15 cellular contexts compared by ENCODE assay signal in the genomic region with DNA sequence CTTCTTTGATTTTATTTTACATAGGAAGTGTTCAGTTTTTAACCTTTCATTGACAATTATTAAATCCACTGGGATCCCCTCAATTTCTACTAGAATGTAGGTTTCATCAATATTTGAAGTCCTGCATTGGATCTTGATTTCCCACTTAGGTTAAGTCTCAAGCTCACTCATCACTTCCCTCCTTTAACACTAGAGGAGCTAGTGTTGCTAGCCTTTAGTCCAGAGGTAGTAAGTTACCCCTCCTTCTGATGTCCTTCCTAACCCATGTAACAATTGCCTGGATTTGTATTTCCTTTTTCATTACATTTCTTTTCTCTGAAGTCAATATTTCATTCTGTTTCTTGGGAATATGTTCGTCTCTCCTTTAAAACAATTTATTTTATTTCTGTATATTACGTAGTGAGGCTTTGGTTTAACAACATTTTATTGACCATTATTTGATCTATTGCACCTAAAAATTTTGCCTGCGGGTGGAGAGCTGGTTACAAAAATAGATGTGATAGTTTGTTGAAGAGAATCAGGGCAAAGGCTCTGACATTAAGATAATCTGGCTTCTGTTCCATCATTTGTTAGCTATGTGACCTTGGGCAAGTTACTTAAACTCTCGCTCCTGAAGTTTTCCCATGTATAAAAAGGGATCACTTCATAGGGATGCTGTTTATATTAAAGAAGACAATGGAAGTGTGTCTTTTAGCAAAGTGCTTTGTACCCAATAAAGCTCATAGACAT.
DNase-seq lines count a peak whose midpoint lies in the region; ATAC-seq and TF ChIP-seq lines count a peak whose summit lies in the region.
"Had no signal": no experiment of that assay in that cellular context is flagged by ENCODE, and none has a peak within 500 bp of the region (broad histone marks: within the 10 kb centered on the region; RNA-seq: fewer than 3 reads in every experiment).

No MANE protein-coding gene starts in this region.

- no peak overlapping the region for H4K91ac ChIP-seq in mesenchymal stem cell (ENCODE audit: low read length)

- no peak overlapping the region for H3K9ac ChIP-seq in mesenchymal stem cell (ENCODE audit: low read length)

- H3K27ac ChIP-seq in 22Rv1 (no peak overlapping the region), RWPE1 (no peak overlapping the region), mesenchymal stem cell (ENCODE audit: low read length, poor library complexity, severe bottlenecking) (no peak overlapping the region)

- H3K9me3 Mint-ChIP-seq in activated naive CD4-positive, alpha-beta T cell treated with anti-CD3 and anti-CD28 coated beads for 36 hours: peaks cover 1% of the 10 kb centered on the region
- H3K9me3 Mint-ChIP-seq in activated CD8-positive, alpha-beta memory T cell treated with anti-CD3 and anti-CD28 coated beads, Interleukin-2, amount 10 ng/mL, durations not matched to agents 7 days and 5 days (ENCODE audit: low read depth): no peaks in the 10 kb centered on the region

- no peak overlapping the region for H3K14ac ChIP-seq in mesenchymal stem cell (ENCODE audit: low read length in 2 of 2)

- no peaks in the 10 kb centered on the region for H3K4me1 ChIP-seq in mesenchymal stem cell (ENCODE audit: control insufficient read depth, insufficient read depth, low read depth, low read length)

- H3K27me3 ChIP-seq in mesenchymal stem cell (ENCODE audit: control insufficient read depth in 1 of 2, insufficient read depth in 1 of 2, low read length in 2 of 2): no peaks in the 10 kb centered on the region

- no peaks in the 10 kb centered on the region for H3K9me3 ChIP-seq in mesenchymal stem cell (ENCODE audit: control insufficient read depth, low read length)

- H3K27me3 Mint-ChIP-seq in activated naive CD4-positive, alpha-beta T cell treated with anti-CD3 and anti-CD28 coated beads for 36 hours (ENCODE audit: low read depth): no peaks in the 10 kb centered on the region
- no peaks in the 10 kb centered on the region for H3K27me3 Mint-ChIP-seq in activated CD8-positive, alpha-beta memory T cell treated with anti-CD3 and anti-CD28 coated beads, Interleukin-2, amount 10 ng/mL, durations not matched to agents 7 days and 5 days

- POLR2A ChIA-PET in RWPE1 (lab: Yijun Ruan, JAX; ENCODE audit: low non-redundant PET): no interaction called here

- TF ChIP-seq CTCF in 22Rv1 (IDR thresholded peaks at IDR 0.05) (peak; percentile 18), RWPE1 (conservative IDR thresholded peaks at IDR 0.05; ENCODE audit: low read depth) (no peak), foreskin fibroblast (IDR thresholded peaks at IDR 0.05; ENCODE audit: low read depth, low read length) (peak; percentile 5)

- no peak overlapping the region for H3K4ac ChIP-seq in mesenchymal stem cell (ENCODE audit: low read depth in 1 of 2, low read length in 2 of 2)

- no peaks in the 10 kb centered on the region for H3K4me1 Mint-ChIP-seq in activated naive CD4-positive, alpha-beta T cell treated with anti-CD3 and anti-CD28 coated beads for 36 hours (ENCODE audit: low read depth)
- no peaks in the 10 kb centered on the region for H3K4me1 Mint-ChIP-seq in activated CD8-positive, alpha-beta memory T cell treated with anti-CD3 and anti-CD28 coated beads, Interleukin-2, amount 10 ng/mL, durations not matched to agents 7 days and 5 days

- intact Hi-C loops in activated naive CD4-positive, alpha-beta T cell treated with anti-CD3 and anti-CD28 coated beads for 36 hours (cut with micrococcal nuclease): no loop called here

- no peak overlapping the region for H3K27ac Mint-ChIP-seq in activated naive CD4-positive, alpha-beta T cell treated with anti-CD3 and anti-CD28 coated beads for 36 hours
- no peak overlapping the region for H3K27ac Mint-ChIP-seq in activated CD8-positive, alpha-beta memory T cell treated with anti-CD3 and anti-CD28 coated beads, Interleukin-2, amount 10 ng/mL, durations not matched to agents 7 days and 5 days

- ATAC-seq in activated CD8-positive, alpha-beta memory T cell treated with anti-CD3 and anti-CD28 coated beads, Interleukin-2, amount 10 ng/mL, durations not matched to agents 7 days and 5 days: no peak

- CTCF ChIA-PET in RWPE1 (lab: Yijun Ruan, JAX): interaction anchor here (0.7 kb wide), 1 partner anchor 1242 kb away, joined by 3 read pairs; no protein-coding TSS in a partner anchor
- CTCF ChIA-PET in activated naive CD4-positive, alpha-beta T cell treated with anti-CD3 and anti-CD28 coated beads for 36 hours (lab: Charles Lee): interaction anchor here (0.6 kb wide), 1 partner anchor 11 kb away, joined by 4 read pairs; no protein-coding TSS in a partner anchor
- CTCF ChIA-PET in activated CD8-positive, alpha-beta memory T cell treated with anti-CD3 and anti-CD28 coated beads, Interleukin-2, amount 10 ng/mL, durations not matched to agents 7 days and 5 days (lab: Charles Lee): no interaction called here

- H3K4me2 ChIP-seq in mesenchymal stem cell (ENCODE audit: low read length, poor library complexity, severe bottlenecking): no peak overlapping the region

- no peak overlapping the region for H2BK5ac ChIP-seq in mesenchymal stem cell (ENCODE audit: low read depth, low read length, poor library complexity, severe bottlenecking)

- H3K23ac ChIP-seq in mesenchymal stem cell (ENCODE audit: low read length in 2 of 2): no peak overlapping the region

- no peaks in the 10 kb centered on the region for H3K79me1 ChIP-seq in mesenchymal stem cell (replicated peaks; ENCODE audit: low read length, poor library complexity, severe bottlenecking)

- H3K36me3 Mint-ChIP-seq in activated naive CD4-positive, alpha-beta T cell treated with anti-CD3 and anti-CD28 coated beads for 36 hours (ENCODE audit: low read depth): no peaks in the 10 kb centered on the region
- H3K36me3 Mint-ChIP-seq in activated CD8-positive, alpha-beta memory T cell treated with anti-CD3 and anti-CD28 coated beads, Interleukin-2, amount 10 ng/mL, durations not matched to agents 7 days and 5 days: no peaks in the 10 kb centered on the region

- H2BK120ac ChIP-seq in mesenchymal stem cell (ENCODE audit: low read depth, low read length): no peak overlapping the region

- no peak overlapping the region for H2BK15ac ChIP-seq in mesenchymal stem cell (ENCODE audit: low read depth, poor library complexity, severe bottlenecking)

- H3K4me3 ChIP-seq in foreskin fibroblast (ENCODE audit: low read depth in 1 of 2, low read length in 2 of 2) (no peak overlapping the region), mesenchymal stem cell (ENCODE audit: insufficient read depth in 1 of 2, low read depth in 1 of 2, low read length in 2 of 2) (no peak overlapping the region)
- H3K4me3 ChIP-seq: lung had no signal

- H2BK12ac ChIP-seq in mesenchymal stem cell (ENCODE audit: low read length in 2 of 2): no peak overlapping the region

- H3K18ac ChIP-seq in mesenchymal stem cell (ENCODE audit: low read depth in 1 of 2, low read length in 2 of 2): no peak overlapping the region

- DNase-seq in H4 (ENCODE audit: low spot score) (peak; percentile 19), RWPE1 (ENCODE audit: low spot score) (peak; percentile 13), foreskin fibroblast (peak in 1 of 2 donors; percentile 18), NCI-H748 (lab: John Stamatoyannopoulos, UW; ENCODE audit: unreplicated experiment) (no peak), mesenchymal stem cell (no peak)
- no peak for DNase-seq in activated naive CD4-positive, alpha-beta T cell treated with anti-CD3 and anti-CD28 coated beads for 36 hours
- no peak for DNase-seq in activated CD8-positive, alpha-beta memory T cell treated with anti-CD3 and anti-CD28 coated beads, Interleukin-2, amount 10 ng/mL, durations not matched to agents 7 days and 5 days
- DNase-seq: head of caudate nucleus; NCI-H446; occipital lobe; SHP77 treated with DMSO at 0.1 percent for 48 hours; stimulated activated CD4-positive, alpha-beta T cell treated with anti-CD3 and anti-CD28 coated beads, Interleukin-15, amount 100 ng/mL, for 24 hours; stimulated activated CD8-positive, alpha-beta memory T cell treated with anti-CD3 and anti-CD28 coated beads, Interleukin-4, amount 100 ng/mL, for 48 hours had no signal

- no peaks in the 10 kb centered on the region for H3K36me3 ChIP-seq in mesenchymal stem cell (ENCODE audit: control insufficient read depth in 1 of 2, insufficient read depth in 2 of 2, low read depth in 1 of 2, low read length in 2 of 2)

- no peak overlapping the region for H3K4me3 Mint-ChIP-seq in activated naive CD4-positive, alpha-beta T cell treated with anti-CD3 and anti-CD28 coated beads for 36 hours
- H3K4me3 Mint-ChIP-seq in activated CD8-positive, alpha-beta memory T cell treated with anti-CD3 and anti-CD28 coated beads, Interleukin-2, amount 10 ng/mL, durations not matched to agents 7 days and 5 days: no peak overlapping the region

- no peak overlapping the region for H4K8ac ChIP-seq in mesenchymal stem cell (ENCODE audit: low read length)

- no peak overlapping the region for H2AFZ ChIP-seq in mesenchymal stem cell (ENCODE audit: low read depth, low read length)

- no peak overlapping the region for H2AK5ac ChIP-seq in mesenchymal stem cell (ENCODE audit: low read length, severe bottlenecking)

- 84% methylated on average over 1 of the region's 4 CpGs for WGBS in mesenchymal stem cell

Comparison
In these comparisons a context has a peak if more than half of its experiments do, and no peak if none do; other contexts are left out.
1. DNase-seq: peak in H4 (single experiment) and RWPE1 (single experiment); none in activated naive CD4-positive, alpha-beta T cell treated with anti-CD3 and anti-CD28 coated beads for 36 hours (single experiment), NCI-H748 (single experiment), activated CD8-positive, alpha-beta memory T cell treated with anti-CD3 and anti-CD28 coated beads, Interleukin-2, amount 10 ng/mL, durations not matched to agents 7 days and 5 days (single experiment) and mesenchymal stem cell (single experiment).